In genomic region chr2:176454893-176455810, GRCh38 we compare ENCODE assay signal across 8 cellular contexts.
A peak's percentile ranks its signal among the peaks of the same experiment; 100 is the strongest.
DNase-seq lines count a peak whose midpoint lies in the region; TF ChIP-seq lines count a peak whose summit lies in the region.

No MANE protein-coding gene starts in this region.

- POLR2A ChIA-PET in Caco-2 (lab: Charles Lee) = no interaction called here

- H3K4me2 ChIP-seq in smooth muscle cell = no peak overlapping the region

- TF ChIP-seq CTCF in Caco-2 (IDR thresholded peaks at IDR 0.05; ENCODE audit: insufficient read depth in 1 of 2, low read depth in 1 of 2, low read length in 1 of 2, severe bottlenecking in 1 of 2, unreplicated experiment in 1 of 2) (peak; percentile 88 to 91), astrocyte of the spinal cord (IDR thresholded peaks at IDR 0.05; ENCODE audit: low read depth, low read length) (peak; percentile 88), smooth muscle cell (IDR thresholded peaks at IDR 0.05; ENCODE audit: borderline replicate concordance, insufficient read depth, poor library complexity, severe bottlenecking) (peak; percentile 95)

- no peaks in the 10 kb centered on the region for H3K4me1 Mint-ChIP-seq in Caco-2 (ENCODE audit: low read depth, unreplicated experiment)

- H3K9ac ChIP-seq in smooth muscle cell (ENCODE audit: low read depth) = no peak overlapping the region

- no peaks in the 10 kb centered on the region for H3K4me1 ChIP-seq in Caco-2
- peaks cover 7% of the 10 kb centered on the region; the same call in 1 of the 2 replicates for H3K4me1 ChIP-seq in HAP-1
- H3K4me1 ChIP-seq in smooth muscle cell (ENCODE audit: low read depth) = no peaks in the 10 kb centered on the region

- H3K27me3 ChIP-seq in Caco-2 (replicated peaks; ENCODE audit: control insufficient read depth, insufficient read depth, low read length) (no peaks in the 10 kb centered on the region), HAP-1 (ENCODE audit: low read depth) (peaks cover 44% of the 10 kb centered on the region), smooth muscle cell (ENCODE audit: low read depth) (peaks cover 7% of the 10 kb centered on the region)

- 18% methylated on average over 10 of the region's 11 CpGs for WGBS in smooth muscle cell (ENCODE audit: low lambda C conversion rate)

- no peaks in the 10 kb centered on the region for H3K79me2 ChIP-seq in smooth muscle cell (ENCODE audit: low read depth)

- no peak overlapping the region for H3K27ac Mint-ChIP-seq in Caco-2 (ENCODE audit: unreplicated experiment)

- no TSS peak for BruUV-seq in Caco-2 (replicated peaks; lab: Mats Ljungman, UMichigan)

- H3K9me3 Mint-ChIP-seq in Caco-2 (ENCODE audit: unreplicated experiment) = no peaks in the 10 kb centered on the region

- H3K36me3 ChIP-seq in Caco-2 (ENCODE audit: control insufficient read depth, insufficient read depth, low read length) (no peaks in the 10 kb centered on the region), HAP-1 (replicated peaks) (no peaks in the 10 kb centered on the region), smooth muscle cell (ENCODE audit: low read depth) (no peaks in the 10 kb centered on the region)

- in situ Hi-C loops in HAP-1 (cut with MboI; ENCODE audit: low sequenced_read_pairs) (loop anchor here (5.0 to 25.0 kb wide), 2 partner anchors 182 to 318 kb away; no protein-coding TSS in a partner anchor), astrocyte of the spinal cord (cut with HindIII; ENCODE audit: low sequenced_read_pairs) (no loop called here)

- H3K9me3 ChIP-seq in Caco-2 = no peaks in the 10 kb centered on the region
- no peaks in the 10 kb centered on the region for H3K9me3 ChIP-seq in HAP-1
- H3K9me3 ChIP-seq in smooth muscle cell (replicated peaks; ENCODE audit: low read depth) = no peaks in the 10 kb centered on the region

- H3F3A ChIP-seq in smooth muscle cell (ENCODE audit: low read depth) = no peaks in the 10 kb centered on the region

- intact Hi-C loops in Caco-2 (cut with micrococcal nuclease; ENCODE audit: unreplicated experiment) = loop anchor here (1.0 to 10.0 kb wide), 3 partner anchors 180 to 328 kb away; no protein-coding TSS in a partner anchor

- H3K4me3 ChIP-seq in Caco-2 (ENCODE audit: low read depth, low read length) (no peak overlapping the region), HAP-1 (no peak overlapping the region), astrocyte of the spinal cord (ENCODE audit: low read depth, low read length) (no peak overlapping the region), smooth muscle cell (no peak overlapping the region)

- CTCF ChIA-PET in Caco-2 (lab: Charles Lee) = interaction anchor here (0.5 to 3.7 kb wide), 31 partner anchors 9 to 1210 kb away, joined by 3 to 64 read pairs (median 4); partner anchors contain the start of gene MTX2

- DNase-seq in Caco-2 = peak; percentile 76 to 85
- peak; percentile 69 to 92 for DNase-seq in HAP-1 (ENCODE audit: low spot score in 2 of 2)
- DNase-seq in NCI-H1694 (lab: John Stamatoyannopoulos, UW) = peak; percentile 94
- DNase-seq in T-helper 9 cell = peak; percentile 77
- peak; percentile 74 for DNase-seq in astrocyte of the spinal cord (ENCODE audit: low read depth, low spot score)
- DNase-seq in iPS DF 19.7 (ENCODE audit: low read depth, low spot score) = peak; percentile 12
- DNase-seq in smooth muscle cell (lab: John Stamatoyannopoulos, UW; ENCODE audit: unreplicated experiment) = peak; percentile 56
- no peak for DNase-seq in cortex of kidney (lab: John Stamatoyannopoulos, UW)

- H3K27me3 Mint-ChIP-seq in Caco-2 (ENCODE audit: insufficient read depth, unreplicated experiment) = peaks cover 15% of the 10 kb centered on the region

- no peak overlapping the region for H3K4me3 Mint-ChIP-seq in Caco-2 (ENCODE audit: unreplicated experiment)

- peak overlapping the region; percentile 7 for H3K27ac ChIP-seq in smooth muscle cell (ENCODE audit: low read depth)

- no peak overlapping the region for H2AFZ ChIP-seq in smooth muscle cell (ENCODE audit: low read depth)

- no peaks in the 10 kb centered on the region for H4K20me1 ChIP-seq in smooth muscle cell (ENCODE audit: low read depth)

- H3K36me3 Mint-ChIP-seq in Caco-2 (ENCODE audit: insufficient read depth, unreplicated experiment) = no peaks in the 10 kb centered on the region
